Comparison of ENCODE assay signal across 34 cellular contexts in the genomic region with DNA sequence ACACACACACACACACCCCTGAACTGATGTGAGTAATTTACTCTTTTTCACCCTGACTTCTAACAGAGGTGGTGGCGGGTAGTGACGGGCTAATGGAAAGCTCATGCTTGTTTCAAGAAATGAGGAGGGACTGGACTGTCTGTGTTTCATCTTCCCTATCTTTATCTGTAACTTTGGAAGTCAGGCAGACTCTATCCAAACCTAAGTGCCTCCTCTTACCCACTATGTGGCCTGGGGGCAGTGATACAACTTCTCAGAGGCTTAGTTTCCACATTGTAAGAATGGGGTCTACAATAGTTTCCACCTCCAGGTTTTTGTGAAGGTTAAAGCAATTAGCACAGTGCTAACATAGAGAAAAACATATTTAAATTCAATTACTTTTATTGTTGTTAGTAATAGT.
"Had no signal": no experiment of that assay in that cellular context is flagged by ENCODE, and none has a peak within 500 bp of the region (broad histone marks: within the 10 kb centered on the region; RNA-seq: fewer than 3 reads in every experiment).

No MANE protein-coding gene starts in this region.

- DNase-seq: Karpas-422, Kasumi-1, MG63, MM.1S, MV-4-11, NCI-H1048, NCI-H1092, NCI-H1092 treated with DMSO at 0.1 percent for 48 hours, NCI-H1105, NCI-H1105 treated with DMSO at 0.1 percent for 48 hours, NCI-H1417, NCI-H1417 treated with DMSO at 0.1 percent for 48 hours, NCI-H1436, NCI-H1436 treated with DMSO at 0.1 percent for 48 hours, NCI-H146, NCI-H1694, NCI-H1694 treated with DMSO at 0.1 percent for 48 hours, NCI-H187, NCI-H187 treated with DMSO at 0.1 percent for 48 hours, NCI-H1930, NCI-H2029, NCI-H2029 treated with DMSO at 0.1 percent for 48 hours, NCI-H2081, NCI-H2081 treated with DMSO at 0.1 percent for 48 hours, NCI-H2107, NCI-H2171, NCI-H2171 treated with DMSO at 0.1 percent for 48 hours, NCI-H2227 treated with DMSO at 0.1 percent for 48 hours, NCI-H226, NCI-H345, NCI-H446, NCI-H446 treated with DMSO at 0.1 percent for 48 hours, NCI-H510A had no signal

- H3K27me3 ChIP-seq: MG63 had no signal

- H3K9me3 ChIP-seq: MG63 had no signal

- H3K27ac ChIP-seq: KMS-11 had no signal

- H3K36me3 ChIP-seq: MG63 had no signal

- H3K4me3 ChIP-seq: MG63 had no signal
